Comparison of ENCODE assay signal across 8 cellular contexts in genomic region chr22:24554316-24555159, GRCh38. TPM values are rescaled to one million over a fixed set of nuclear protein-coding genes. Genes with fewer than 3 reads are reported as not detected.
DNase-seq lines count a peak whose midpoint lies in the region; ATAC-seq and TF ChIP-seq lines count a peak whose summit lies in the region.

Gene GUCD1 (minus strand): TSS chr22:24555138. CDS start chr22:24554991, 147 bp downstream.

- peak within 1 kb of the TSS; percentile 56 for H2AFZ ChIP-seq in Karpas-422 (ENCODE audit: low read length)

- H3K9me3 ChIP-seq in AG04450 (ENCODE audit: control insufficient read depth, insufficient read depth, low read length): no peaks in the 10 kb centered on the region; the same call in 1 of the 2 replicates
- H3K9me3 ChIP-seq in Karpas-422 (ENCODE audit: low read length): no peaks in the 10 kb centered on the region
- H3K9me3 ChIP-seq in esophagus squamous epithelium: no peaks in the 10 kb centered on the region
- H3K9me3 ChIP-seq in naive thymus-derived CD4-positive, alpha-beta T cell (ENCODE audit: control insufficient read depth in 2 of 3, low read length in 3 of 3): no peaks in the 10 kb centered on the region
- H3K9me3 ChIP-seq in thymus (ENCODE audit: control insufficient read depth): no peaks in the 10 kb centered on the region

- H3K36me3 ChIP-seq in Karpas-422 (ENCODE audit: insufficient read depth, low read length): peaks cover 35% of the 10 kb centered on the region; the same call in 1 of the 2 replicates
- H3K36me3 ChIP-seq in esophagus squamous epithelium: peaks cover 0 to 44% (median 0%) of the 10 kb centered on the region in 3 donors
- H3K36me3 ChIP-seq in naive thymus-derived CD4-positive, alpha-beta T cell (ENCODE audit: control insufficient read depth in 2 of 3, insufficient read depth in 3 of 3, low read length in 3 of 3): peaks cover 6 to 46% (median 10%) of the 10 kb centered on the region in 3 experiments
- peaks cover 30% of the 10 kb centered on the region for H3K36me3 ChIP-seq in thymus (ENCODE audit: control insufficient read depth, insufficient read depth)

- no peaks in the 10 kb centered on the region for H3K9me2 ChIP-seq in Karpas-422 (replicated peaks; ENCODE audit: insufficient read depth, low read length)

- H3K27me3 Mint-ChIP-seq in naive thymus-derived CD4-positive, alpha-beta T cell: no peaks in the 10 kb centered on the region

- H3K4me1 ChIP-seq in Karpas-422 (ENCODE audit: low read length) (peaks cover 63% of the 10 kb centered on the region), esophagus squamous epithelium (peaks cover 21 to 80% (median 33%) of the 10 kb centered on the region in 3 donors), thymus (ENCODE audit: control insufficient read depth, insufficient read depth, low read length) (peaks cover 12% of the 10 kb centered on the region)
- H3K4me1 ChIP-seq in naive thymus-derived CD4-positive, alpha-beta T cell (ENCODE audit: control insufficient read depth in 2 of 2, insufficient read depth in 2 of 2, low read length in 2 of 2): peaks cover 20 to 36% of the 10 kb centered on the region in 2 donors

- CTCF ChIA-PET in AG04450 (lab: Charles Lee): no interaction called here
- CTCF ChIA-PET in naive thymus-derived CD4-positive, alpha-beta T cell (lab: Charles Lee): interaction anchor here (1.1 kb wide), 1 partner anchor 133 kb away, joined by 3 read pairs; no protein-coding TSS in a partner anchor

- peak within 1 kb of the TSS; percentile 93 to 100 (median 98) for H3K27ac Mint-ChIP-seq in naive thymus-derived CD4-positive, alpha-beta T cell

- no peak for DNase-seq in AG04450 (ENCODE audit: low read depth, low spot score)
- DNase-seq in Karpas-422: peak; percentile 75
- peak; percentile 2 to 10 (median 6) for DNase-seq in activated CD8-positive, alpha-beta memory T cell treated with anti-CD3 and anti-CD28 coated beads for 48 hours (ENCODE audit: low read depth in 2 of 3, low spot score in 2 of 3)
- no peak for DNase-seq in esophagus squamous epithelium (lab: John Stamatoyannopoulos, UW)
- DNase-seq in naive thymus-derived CD4-positive, alpha-beta T cell: peak in 6 of 9 donors; percentile 1 to 43 (median 17)
- no peak for DNase-seq in NCI-H345 treated with DMSO at 0.1 percent for 48 hours (lab: John Stamatoyannopoulos, UW; ENCODE audit: unreplicated experiment)

- H3K4me3 ChIP-seq in AG04450 (ENCODE audit: low read depth, low read length): peak within 1 kb of the TSS; percentile 96
- H3K4me3 ChIP-seq in Karpas-422 (ENCODE audit: low read length): peak within 1 kb of the TSS; percentile 92
- peak within 1 kb of the TSS; percentile 81 to 95 (median 88) for H3K4me3 ChIP-seq in esophagus squamous epithelium
- H3K4me3 ChIP-seq in naive thymus-derived CD4-positive, alpha-beta T cell (ENCODE audit: low read length): peak within 1 kb of the TSS; percentile 98
- peak within 1 kb of the TSS; percentile 70 for H3K4me3 ChIP-seq in thymus (ENCODE audit: low read length)

- TF ChIP-seq POLR2A in GM19193 (IDR thresholded peaks at IDR 0.05; ENCODE audit: extremely low read depth, insufficient read depth, insufficient read length): peak; percentile 26
- TF ChIP-seq POLR2A in esophagus squamous epithelium (IDR thresholded peaks at IDR 0.05): peak in 2 of 4 donors; percentile 83 to 89

- peaks cover 44 to 79% (median 65%) of the 10 kb centered on the region in 7 donors for H3K4me1 Mint-ChIP-seq in naive thymus-derived CD4-positive, alpha-beta T cell

- H3K27me3 ChIP-seq in AG04450 (ENCODE audit: control insufficient read depth, insufficient read depth, low read length) (no peaks in the 10 kb centered on the region), Karpas-422 (ENCODE audit: low read length) (no peaks in the 10 kb centered on the region), esophagus squamous epithelium (no peaks in the 10 kb centered on the region), thymus (ENCODE audit: control insufficient read depth, insufficient read depth) (no peaks in the 10 kb centered on the region)
- no peaks in the 10 kb centered on the region for H3K27me3 ChIP-seq in naive thymus-derived CD4-positive, alpha-beta T cell (ENCODE audit: control insufficient read depth in 2 of 2, insufficient read depth in 2 of 2, low read length in 2 of 2)

- peaks cover 90% of the 10 kb centered on the region for H3K79me2 ChIP-seq in Karpas-422 (ENCODE audit: low read length)

- peaks cover 37% of the 10 kb centered on the region for H4K20me1 ChIP-seq in Karpas-422 (ENCODE audit: insufficient read depth, low read depth, low read length)

- intact Hi-C loops in esophagus squamous epithelium (cut with DNase I): no loop called here
- intact Hi-C loops in naive thymus-derived CD4-positive, alpha-beta T cell (cut with micrococcal nuclease): loop anchor here (1.0 to 10.0 kb wide), 16 partner anchors 50 to 1930 kb away; partner anchors contain the start of genes CABIN1 (in 2 of the 2), SPECC1L (in 2 of the 2), ADORA2A (in 1 of the 2) and DERL3 (in 1 of the 2)

- no peaks in the 10 kb centered on the region for H3K9me3 Mint-ChIP-seq in naive thymus-derived CD4-positive, alpha-beta T cell

- H3K4me3 Mint-ChIP-seq in naive thymus-derived CD4-positive, alpha-beta T cell: peak within 1 kb of the TSS; percentile 90 to 100 (median 98)

- no peak for ATAC-seq in naive thymus-derived CD4-positive, alpha-beta T cell

- peak within 1 kb of the TSS; percentile 92 for H3K27ac ChIP-seq in AG04450 (ENCODE audit: low read depth, low read length)
- H3K27ac ChIP-seq in Karpas-422 (ENCODE audit: low read length): peak within 1 kb of the TSS; percentile 89
- peak within 1 kb of the TSS; percentile 96 to 100 (median 98) for H3K27ac ChIP-seq in esophagus squamous epithelium
- peak within 1 kb of the TSS; percentile 92 for H3K27ac ChIP-seq in naive thymus-derived CD4-positive, alpha-beta T cell (ENCODE audit: low read depth, low read length)
- peak within 1 kb of the TSS; percentile 92 for H3K27ac ChIP-seq in thymus (ENCODE audit: low read depth)

- POLR2A ChIA-PET in AG04450 (lab: Yijun Ruan, JAX): interaction anchor here (0.6 to 2.8 kb wide), 5 partner anchors 9 to 29 kb away, joined by 3 to 8 read pairs (median 5); no protein-coding TSS in a partner anchor
- POLR2A ChIA-PET in naive thymus-derived CD4-positive, alpha-beta T cell (lab: Charles Lee): interaction anchor here (0.6 to 3.4 kb wide), 7 partner anchors 10 to 660 kb away, joined by 3 to 12 read pairs (median 5); partner anchors contain the start of genes ADORA2A and MIF

- peak within 1 kb of the TSS; percentile 97 for H3K9ac ChIP-seq in Karpas-422 (ENCODE audit: low read length)

- WGBS in esophagus squamous epithelium, 2 donors: 0% methylated on average over 10 to 15 of the region's 64 CpGs
- under 1% methylated on average over 64 of the region's 64 CpGs for WGBS in thymus

- TF ChIP-seq CTCF in AG04450 (IDR thresholded peaks at IDR 0.05; ENCODE audit: low read depth, low read length): no peak
- no peak for TF ChIP-seq CTCF in esophagus squamous epithelium (IDR thresholded peaks at IDR 0.05)

- H3K4me2 ChIP-seq in Karpas-422 (ENCODE audit: low read depth, low read length, poor library complexity, severe bottlenecking): peak within 1 kb of the TSS; percentile 95

- peaks cover 7 to 25% (median 14%) of the 10 kb centered on the region in 5 donors for H3K36me3 Mint-ChIP-seq in naive thymus-derived CD4-positive, alpha-beta T cell

RNA-seq across cellular contexts. Expression of gene GUCD1, which starts in this region (rescaled TPM):
- polyA plus RNA-seq in AG04450 (2011; rRNA removed) (52.1 and 73.4 TPM in 2 replicates), thymus (54.1 TPM)
- 107 and 149 TPM in 2 replicates for polyA minus RNA-seq in AG04450 (2011; rRNA and poly(A)+ RNA removed)
- 116 and 144 TPM in 2 replicates for total RNA-seq in Karpas-422 (2014; rRNA removed; shearing (Covaris generic); ENCODE audit: low replicate concordance)
- 10 to 100 TPM; 48.2 to 98.8 (median 76.2) TPM for total RNA-seq in esophagus squamous epithelium
- total RNA-seq in naive thymus-derived CD4-positive, alpha-beta T cell: 100 to 1,000 TPM in 1 of 5 experiments, 10 to 100 TPM in 4; 57.9 to 131 (median 63.4) TPM
- 10 to 100 TPM; 33.1 to 54.5 TPM for polyA plus RNA-seq in naive thymus-derived CD4-positive, alpha-beta T cell

Comparison
In these comparisons a context has a peak if more than half of its experiments do, and no peak if none do; other contexts are left out.
1. DNase-seq: peak in Karpas-422 (single experiment), activated CD8-positive, alpha-beta memory T cell treated with anti-CD3 and anti-CD28 coated beads for 48 hours (3 of 3) and naive thymus-derived CD4-positive, alpha-beta T cell (6 of 9); none in AG04450 (single experiment), esophagus squamous epithelium (single experiment) and NCI-H345 treated with DMSO at 0.1 percent for 48 hours (single experiment).
2. Peak in every context shown above with its lines, with median percentiles within 50 percentile points of each other: H3K27ac ChIP-seq and H3K4me3 ChIP-seq.